In the genomic region with DNA sequence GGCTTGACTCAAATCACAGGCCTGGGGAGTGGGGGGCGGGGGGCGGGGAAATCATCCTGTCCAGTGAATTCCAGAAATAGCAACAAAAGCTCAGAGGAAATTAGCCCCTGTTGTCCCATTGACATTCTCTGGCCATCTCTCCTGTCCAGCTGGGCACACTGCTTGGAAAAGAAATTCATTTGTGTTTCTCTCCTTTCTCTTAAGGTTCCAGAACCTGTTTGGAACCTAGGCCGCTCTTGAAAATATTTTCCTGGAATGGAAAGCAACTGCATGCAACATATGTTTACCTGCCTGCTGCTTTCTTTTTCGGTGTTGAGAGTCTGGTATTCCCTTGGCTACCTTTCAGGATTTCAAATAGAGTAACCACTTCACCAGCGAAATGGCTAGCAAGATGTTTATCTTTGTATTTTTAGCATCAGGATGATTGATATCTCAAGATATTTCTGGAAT, we compare ENCODE assay signal across 10 cellular contexts.
DNase-seq lines count a peak whose midpoint lies in the region; ATAC-seq and TF ChIP-seq lines count a peak whose summit lies in the region.
"Had no signal": no experiment of that assay in that cellular context is flagged by ENCODE, and none has a peak within 500 bp of the region (broad histone marks: within the 10 kb centered on the region; RNA-seq: fewer than 3 reads in every experiment).

No MANE protein-coding gene starts in this region.

- WGBS in stomach, 5 donors, result 27 to 54% (median 49%) methylated on average over 5 of the region's 5 CpGs

- POLR2A ChIA-PET in Panc1 (lab: Charles Lee) (no interaction called here), PC-3 (lab: Charles Lee; ENCODE audit: unreplicated experiment) (no interaction called here)

- H3K36me3 Mint-ChIP-seq in effector memory CD8-positive, alpha-beta T cell (ENCODE audit: insufficient read depth), result no peaks in the 10 kb centered on the region

- no peak for TF ChIP-seq POLR2A in stomach (IDR thresholded peaks at IDR 0.05)

- no peak for TF ChIP-seq EP300 in stomach (IDR thresholded peaks at IDR 0.05)

- no peaks in the 10 kb centered on the region for H3K9me3 Mint-ChIP-seq in effector memory CD8-positive, alpha-beta T cell
- H3K9me3 Mint-ChIP-seq: stimulated activated naive CD8-positive, alpha-beta T cell treated with anti-CD3 and anti-CD28 coated beads, Interleukin-15, Interleukin-2, amounts not matched to agents 100 ng/mL and 50 ng/mL, for 24 hours had no signal

- CTCF ChIA-PET in Panc1 (lab: Charles Lee), result no interaction called here
- CTCF ChIA-PET in PC-3 (lab: Charles Lee), result no interaction called here

- peaks cover 4% of the 10 kb centered on the region; the same call in 1 of the 2 replicates for H3K79me2 ChIP-seq in PC-3 (ENCODE audit: low read length)

- no peak for TF ChIP-seq CTCF in Panc1 (IDR thresholded peaks at IDR 0.05)
- no peak for TF ChIP-seq CTCF in stomach (IDR thresholded peaks at IDR 0.05)
- no peak for TF ChIP-seq CTCF in PC-3 (conservative IDR thresholded peaks at IDR 0.05; ENCODE audit: low read depth, low read length)

- ATAC-seq in Panc1, result no peak; the same call in 1 of the 2 replicates
- ATAC-seq in PC-3, result no peak
- no peak for ATAC-seq in effector memory CD8-positive, alpha-beta T cell (replicated peaks)

- H4K20me1 ChIP-seq in PC-3 (ENCODE audit: low read length), result no peaks in the 10 kb centered on the region

- H2AFZ ChIP-seq in PC-3 (ENCODE audit: low read length), result no peak overlapping the region

- H3K9me3 ChIP-seq in Panc1 (ENCODE audit: control insufficient read depth, insufficient read depth, low read depth, low read length), result no peaks in the 10 kb centered on the region
- no peaks in the 10 kb centered on the region for H3K9me3 ChIP-seq in stomach
- H3K9me3 ChIP-seq in PC-3 (ENCODE audit: low read length), result no peaks in the 10 kb centered on the region

- peaks cover 7 to 12% of the 10 kb centered on the region in 2 donors for H3K4me1 Mint-ChIP-seq in effector memory CD8-positive, alpha-beta T cell (ENCODE audit: low read depth in 2 of 2)

- no peak overlapping the region for H3K9ac ChIP-seq in PC-3 (ENCODE audit: low read length)

- in situ Hi-C loops in Panc1 (cut with HindIII; ENCODE audit: low pct_unique_long_range_greater_than_20kb, low sequenced_read_pairs), result no loop called here

- H3K4me3 ChIP-seq in Panc1 (ENCODE audit: low read depth in 2 of 2, low read length in 2 of 2) (no peak overlapping the region), stomach (no peak overlapping the region), PC-3 (ENCODE audit: low read length) (no peak overlapping the region)

- intact Hi-C loops in Panc1 (cut with micrococcal nuclease; ENCODE audit: unreplicated experiment) (no loop called here), stomach (cut with DNase I; ENCODE audit: low total_unique reads) (no loop called here), PC-3 (cut with micrococcal nuclease) (no loop called here)

- no peaks in the 10 kb centered on the region for H3F3A ChIP-seq in PC-3 (ENCODE audit: low read length, unreplicated experiment)

- no peak overlapping the region for H3K4me3 Mint-ChIP-seq in effector memory CD8-positive, alpha-beta T cell
- H3K4me3 Mint-ChIP-seq: stimulated activated naive CD8-positive, alpha-beta T cell treated with anti-CD3 and anti-CD28 coated beads, Interleukin-15, Interleukin-2, amounts not matched to agents 100 ng/mL and 50 ng/mL, for 24 hours had no signal

- BruUV-seq in Panc1 (replicated peaks; lab: Mats Ljungman, UMichigan) (no TSS peak), PC-3 (replicated peaks; lab: Mats Ljungman, UMichigan) (no TSS peak)

- no peaks in the 10 kb centered on the region for H3K9me2 ChIP-seq in PC-3 (replicated peaks; ENCODE audit: low read length)

- H3K36me3 ChIP-seq in Panc1 (ENCODE audit: control insufficient read depth, insufficient read depth, low read length) (peaks cover 2% of the 10 kb centered on the region; the same call in 1 of the 2 replicates), stomach (peaks cover 0 to 10% (median 0%) of the 10 kb centered on the region in 4 donors), PC-3 (ENCODE audit: low read depth, low read length) (peaks cover 9% of the 10 kb centered on the region; the same call in 1 of the 2 replicates)

- H3K4me2 ChIP-seq in PC-3 (ENCODE audit: low read length), result no peak overlapping the region

- DNase-seq in NCI-H1417 (lab: John Stamatoyannopoulos, UW) (peak; percentile 8 to 66 (median 65)), NCI-H1417 treated with DMSO at 0.1 percent for 48 hours (lab: John Stamatoyannopoulos, UW) (no peak), Panc1 (ENCODE audit: low read depth, low spot score) (no peak), islet precursor cell (peak; percentile 75), stomach (no peak), PC-3 (no peak)
- DNase-seq in activated CD4-positive, CD25-positive, alpha-beta regulatory T cell (lab: John Stamatoyannopoulos, UW), result no peak
- DNase-seq in effector memory CD8-positive, alpha-beta T cell, result no peak
- DNase-seq: activated T-cell treated with anti-CD3 and anti-CD28 coated beads, Interleukin-2, amount 50 U/mL, for 48 hours had no signal

- H3K27ac ChIP-seq in Panc1 (ENCODE audit: low read length) (0 out of 2 replicates have a peak overlapping the region, but pooled peaks have one; percentile 17), stomach (peak overlapping the region in 4 of 5 donors; percentile 30 to 66 (median 50)), PC-3 (ENCODE audit: low read length) (no peak overlapping the region)

- H3K27ac Mint-ChIP-seq in effector memory CD8-positive, alpha-beta T cell, result peak overlapping the region in 1 of 2 donors; percentile 52
- H3K27ac Mint-ChIP-seq: stimulated activated naive CD8-positive, alpha-beta T cell treated with anti-CD3 and anti-CD28 coated beads, Interleukin-15, Interleukin-2, amounts not matched to agents 100 ng/mL and 50 ng/mL, for 24 hours had no signal

- H3K4me1 ChIP-seq in Panc1 (ENCODE audit: control insufficient read depth, insufficient read depth, low read length) (peaks cover 12% of the 10 kb centered on the region; the same call in 1 of the 2 replicates), stomach (peaks cover 11 to 80% (median 35%) of the 10 kb centered on the region in 4 donors), PC-3 (ENCODE audit: insufficient read depth, low read length) (no peaks in the 10 kb centered on the region)

- no peaks in the 10 kb centered on the region for H3K27me3 ChIP-seq in Panc1 (ENCODE audit: control insufficient read depth, insufficient read depth, low read length)
- no peaks in the 10 kb centered on the region for H3K27me3 ChIP-seq in stomach
- H3K27me3 ChIP-seq in PC-3 (ENCODE audit: low read length), result no peaks in the 10 kb centered on the region

- H3K27me3 Mint-ChIP-seq in effector memory CD8-positive, alpha-beta T cell, result no peaks in the 10 kb centered on the region
- H3K27me3 Mint-ChIP-seq: stimulated activated naive CD8-positive, alpha-beta T cell treated with anti-CD3 and anti-CD28 coated beads, Interleukin-15, Interleukin-2, amounts not matched to agents 100 ng/mL and 50 ng/mL, for 24 hours had no signal

Comparison
In these comparisons a context has a peak if more than half of its experiments do, and no peak if none do; other contexts are left out.
1. DNase-seq: peak in NCI-H1417 (3 of 3) and islet precursor cell (single experiment); none in NCI-H1417 treated with DMSO at 0.1 percent for 48 hours (single experiment), Panc1 (single experiment), stomach (single experiment), activated CD4-positive, CD25-positive, alpha-beta regulatory T cell (0 of 4), PC-3 (single experiment) and effector memory CD8-positive, alpha-beta T cell (0 of 3).